In genomic region chr5:53053364-53053763, GRCh38 we compare ENCODE assay signal across 19 cellular contexts. TPM values are rescaled to one million over a fixed set of nuclear protein-coding genes. Genes with fewer than 3 reads are reported as not detected.
DNase-seq lines count a peak whose midpoint lies in the region; ATAC-seq and TF ChIP-seq lines count a peak whose summit lies in the region.
"Had no signal": no experiment of that assay in that cellular context is flagged by ENCODE, and none has a peak within 500 bp of the region (broad histone marks: within the 10 kb centered on the region; RNA-seq: fewer than 3 reads in every experiment).

No MANE protein-coding gene starts in this region.

- H3K4me2 ChIP-seq in neural progenitor cell (peak overlapping the region; percentile 31), OCI-LY7 (ENCODE audit: low read length) (no peak overlapping the region), PC-3 (ENCODE audit: low read length) (no peak overlapping the region)

- no peaks in the 10 kb centered on the region for H3K79me2 ChIP-seq in neural progenitor cell (ENCODE audit: low read depth)
- no peaks in the 10 kb centered on the region for H3K79me2 ChIP-seq in OCI-LY7 (ENCODE audit: insufficient read depth, low read depth, low read length)
- no peaks in the 10 kb centered on the region for H3K79me2 ChIP-seq in PC-3 (ENCODE audit: low read length)

- TF ChIP-seq CTCF in neural progenitor cell (IDR thresholded peaks at IDR 0.05) (no peak), OCI-LY7 (conservative IDR thresholded peaks at IDR 0.05; ENCODE audit: low read length) (no peak), PC-3 (conservative IDR thresholded peaks at IDR 0.05; ENCODE audit: low read depth, low read length) (no peak)

- H3K4me1 ChIP-seq in ectodermal cell (ENCODE audit: control insufficient read depth, insufficient read depth, low read length) = peaks cover 5% of the 10 kb centered on the region
- H3K4me1 ChIP-seq in neural progenitor cell = peaks cover 13% of the 10 kb centered on the region
- no peaks in the 10 kb centered on the region for H3K4me1 ChIP-seq in OCI-LY7 (ENCODE audit: insufficient read depth, low read length, poor library complexity, severe bottlenecking)
- no peaks in the 10 kb centered on the region for H3K4me1 ChIP-seq in PC-3 (ENCODE audit: insufficient read depth, low read length)
- H3K4me1 ChIP-seq: HAP-1 had no signal

- CTCF ChIA-PET in OCI-LY7 (lab: Charles Lee; ENCODE audit: unreplicated experiment) = no interaction called here
- CTCF ChIA-PET in PC-3 (lab: Charles Lee) = no interaction called here

- H3F3A ChIP-seq in neural progenitor cell (ENCODE audit: low read depth) = no peaks in the 10 kb centered on the region
- H3F3A ChIP-seq in PC-3 (ENCODE audit: low read length, unreplicated experiment) = no peaks in the 10 kb centered on the region

- H3K9ac ChIP-seq in neural progenitor cell (no peak overlapping the region), PC-3 (ENCODE audit: low read length) (no peak overlapping the region)

- WGBS in ectodermal cell, 2 experiments = 65 to 76% methylated on average over 4 of the region's 4 CpGs

- H4K20me1 ChIP-seq in neural progenitor cell (ENCODE audit: low read depth) (no peaks in the 10 kb centered on the region), OCI-LY7 (ENCODE audit: insufficient read depth, low read length) (no peaks in the 10 kb centered on the region), PC-3 (ENCODE audit: low read length) (no peaks in the 10 kb centered on the region)

- H2AFZ ChIP-seq in neural progenitor cell (replicated peaks) (peak overlapping the region; percentile 91), OCI-LY7 (ENCODE audit: low read length) (no peak overlapping the region), PC-3 (ENCODE audit: low read length) (no peak overlapping the region)

- POLR2A ChIA-PET in OCI-LY7 (lab: Charles Lee) (no interaction called here), PC-3 (lab: Charles Lee; ENCODE audit: unreplicated experiment) (no interaction called here)

- intact Hi-C loops in activated CD4-positive, alpha-beta T cell treated with anti-CD3 and anti-CD28 coated beads, Interleukin-2, amount 10 ng/mL, durations not matched to agents 24 days and 14 days (cut with micrococcal nuclease) = no loop called here
- intact Hi-C loops in OCI-LY7 (cut with micrococcal nuclease; ENCODE audit: unreplicated experiment) (no loop called here), PC-3 (cut with micrococcal nuclease) (no loop called here)

- H3K36me3 Mint-ChIP-seq in activated CD4-positive, alpha-beta T cell treated with anti-CD3 and anti-CD28 coated beads, Interleukin-2, amount 10 ng/mL, durations not matched to agents 24 days and 14 days (ENCODE audit: low read depth) = peaks cover 34% of the 10 kb centered on the region
- H3K36me3 Mint-ChIP-seq in neural progenitor cell = peaks cover 1% of the 10 kb centered on the region

- H3K9me2 ChIP-seq in OCI-LY7 (ENCODE audit: insufficient read depth, low read length) = no peaks in the 10 kb centered on the region
- no peaks in the 10 kb centered on the region for H3K9me2 ChIP-seq in PC-3 (replicated peaks; ENCODE audit: low read length)

- peaks cover 4% of the 10 kb centered on the region for H3K9me3 Mint-ChIP-seq in activated CD4-positive, alpha-beta T cell treated with anti-CD3 and anti-CD28 coated beads, Interleukin-2, amount 10 ng/mL, durations not matched to agents 24 days and 14 days
- H3K9me3 Mint-ChIP-seq in neural progenitor cell = no peaks in the 10 kb centered on the region
- H3K9me3 Mint-ChIP-seq: CD4-positive, alpha-beta memory T cell; HFFc6 had no signal

- no peaks in the 10 kb centered on the region for H3K27me3 Mint-ChIP-seq in activated CD4-positive, alpha-beta T cell treated with anti-CD3 and anti-CD28 coated beads, Interleukin-2, amount 10 ng/mL, durations not matched to agents 24 days and 14 days
- no peaks in the 10 kb centered on the region for H3K27me3 Mint-ChIP-seq in neural progenitor cell (ENCODE audit: insufficient read depth, low read depth)

- ATAC-seq in PC-3 = no peak

- H3K27ac ChIP-seq in ectodermal cell (ENCODE audit: insufficient read depth, low read depth, low read length, poor library complexity, severe bottlenecking) = peak overlapping the region; percentile 2
- no peak overlapping the region for H3K27ac ChIP-seq in neural progenitor cell
- H3K27ac ChIP-seq in OCI-LY7 (ENCODE audit: low read depth, low read length, poor library complexity, severe bottlenecking) = no peak overlapping the region
- H3K27ac ChIP-seq in PC-3 (ENCODE audit: low read length) = no peak overlapping the region
- H3K27ac ChIP-seq: 22Rv1 had no signal

- no peaks in the 10 kb centered on the region for H3K9me3 ChIP-seq in ectodermal cell (ENCODE audit: control insufficient read depth, low read length)
- H3K9me3 ChIP-seq in neural progenitor cell (ENCODE audit: low read depth) = no peaks in the 10 kb centered on the region
- no peaks in the 10 kb centered on the region for H3K9me3 ChIP-seq in OCI-LY7 (ENCODE audit: low read length)
- H3K9me3 ChIP-seq in PC-3 (ENCODE audit: low read length) = no peaks in the 10 kb centered on the region
- H3K9me3 ChIP-seq: HAP-1 had no signal

- H3K4me3 ChIP-seq in ectodermal cell (ENCODE audit: insufficient read depth, low read depth, low read length) (no peak overlapping the region), neural progenitor cell (no peak overlapping the region), OCI-LY7 (ENCODE audit: low read depth, low read length, poor library complexity, severe bottlenecking) (no peak overlapping the region), PC-3 (ENCODE audit: low read length) (no peak overlapping the region)
- H3K4me3 ChIP-seq: HAP-1 had no signal

- H3K27me3 ChIP-seq in ectodermal cell (ENCODE audit: control insufficient read depth, insufficient read depth, low read length, poor library complexity, severe bottlenecking) (no peaks in the 10 kb centered on the region), neural progenitor cell (no peaks in the 10 kb centered on the region), PC-3 (ENCODE audit: low read length) (no peaks in the 10 kb centered on the region)

- no peak overlapping the region for H3K4me3 Mint-ChIP-seq in activated CD4-positive, alpha-beta T cell treated with anti-CD3 and anti-CD28 coated beads, Interleukin-2, amount 10 ng/mL, durations not matched to agents 24 days and 14 days
- H3K4me3 Mint-ChIP-seq in neural progenitor cell = no peak overlapping the region
- H3K4me3 Mint-ChIP-seq: B cell; CD4-positive, alpha-beta memory T cell; HFFc6 had no signal

- DNase-seq in activated CD4-positive, alpha-beta T cell treated with anti-CD3 and anti-CD28 coated beads, Interleukin-2, amount 10 ng/mL, durations not matched to agents 24 days and 14 days = peak; percentile 19
- DNase-seq in activated CD4-positive, alpha-beta T cell treated with anti-CD3 and anti-CD28 coated beads for 1 hour = no peak
- DNase-seq in neural progenitor cell (ENCODE audit: low spot score) (peak; percentile 54), NCI-H82 (lab: John Stamatoyannopoulos, UW) (no peak), epidermal melanocyte (ENCODE audit: insufficient read length, low spot score) (no peak), OCI-LY7 (ENCODE audit: low spot score) (no peak), PC-3 (no peak)
- DNase-seq: C1 segment of cervical spinal cord; Calu3; CD4-positive, alpha-beta memory T cell; COR-L47; DMS53; DMS79 treated with DMSO at 0.1 percent for 48 hours; GOT3; HFFc6 had no signal

- peaks cover 4% of the 10 kb centered on the region for H3K4me1 Mint-ChIP-seq in activated CD4-positive, alpha-beta T cell treated with anti-CD3 and anti-CD28 coated beads, Interleukin-2, amount 10 ng/mL, durations not matched to agents 24 days and 14 days
- no peaks in the 10 kb centered on the region for H3K4me1 Mint-ChIP-seq in neural progenitor cell
- H3K4me1 Mint-ChIP-seq: B cell; CD4-positive, alpha-beta memory T cell had no signal

- H3K27ac Mint-ChIP-seq in activated CD4-positive, alpha-beta T cell treated with anti-CD3 and anti-CD28 coated beads, Interleukin-2, amount 10 ng/mL, durations not matched to agents 24 days and 14 days = no peak overlapping the region
- no peak overlapping the region for H3K27ac Mint-ChIP-seq in neural progenitor cell
- H3K27ac Mint-ChIP-seq: B cell; CD4-positive, alpha-beta memory T cell; HFFc6 had no signal

- no peaks in the 10 kb centered on the region for H3K36me3 ChIP-seq in ectodermal cell (ENCODE audit: control insufficient read depth, insufficient read depth, low read length)
- H3K36me3 ChIP-seq in neural progenitor cell = no peaks in the 10 kb centered on the region
- no peaks in the 10 kb centered on the region for H3K36me3 ChIP-seq in OCI-LY7 (ENCODE audit: insufficient read depth, low read length)
- H3K36me3 ChIP-seq in PC-3 (ENCODE audit: low read depth, low read length) = peaks cover 72% of the 10 kb centered on the region
- H3K36me3 ChIP-seq: HAP-1 had no signal

- BruUV-seq in OCI-LY7 (replicated peaks; lab: Mats Ljungman, UMichigan) = no TSS peak
- BruUV-seq in PC-3 (replicated peaks; lab: Mats Ljungman, UMichigan) = no TSS peak

RNA-seq across cellular contexts. Expression of gene MOCS2, which starts 56.2 kb away (rescaled TPM):
- 16.5 and 18.4 TPM in 2 replicates for total RNA-seq in activated CD4-positive, alpha-beta T cell treated with anti-CD3 and anti-CD28 coated beads, Interleukin-2, amount 10 ng/mL, durations not matched to agents 24 days and 14 days
- polyA plus RNA-seq in ectodermal cell (2013, experiment 1 of 4) = 40.1 TPM
- polyA plus RNA-seq in ectodermal cell (2013, experiment 2 of 4) = 35.6 TPM
- polyA plus RNA-seq in ectodermal cell (2013, experiment 3 of 4) = 26.4 TPM
- 30.8 TPM for polyA plus RNA-seq in ectodermal cell (2013, experiment 4 of 4)
- total RNA-seq in neural progenitor cell (ENCODE audit: low replicate concordance) = 29.9 and 34.7 TPM in 2 replicates
- total RNA-seq in OCI-LY7 (2014; rRNA removed; shearing (Covaris generic)) = 11.6 and 12.1 TPM in 2 replicates
- total RNA-seq in OCI-LY7 (2022) = 20.7 and 23.2 TPM in 2 replicates
- total RNA-seq in PC-3 (2014; rRNA removed) = 26.5 and 29.1 TPM in 2 replicates

Comparison
In these comparisons a context has a peak if more than half of its experiments do, and no peak if none do; other contexts are left out.
1. DNase-seq: peak in activated CD4-positive, alpha-beta T cell treated with anti-CD3 and anti-CD28 coated beads, Interleukin-2, amount 10 ng/mL, durations not matched to agents 24 days and 14 days (single experiment) and neural progenitor cell (single experiment); none in activated CD4-positive, alpha-beta T cell treated with anti-CD3 and anti-CD28 coated beads for 1 hour (single experiment), NCI-H82 (single experiment), epidermal melanocyte (single experiment), OCI-LY7 (single experiment) and PC-3 (single experiment).